8 cellular contexts compared by ENCODE assay signal in genomic region chr10:102743588-102744373, GRCh38. TPM values are rescaled to one million over a fixed set of nuclear protein-coding genes. Genes with fewer than 3 reads are reported as not detected.
DNase-seq lines count a peak whose midpoint lies in the region; ATAC-seq and TF ChIP-seq lines count a peak whose summit lies in the region.

Gene WBP1L (plus strand): TSS chr10:102743948. CDS start chr10:102744054, 106 bp downstream.

- ATAC-seq in natural killer cell treated with Interleukin-12 subunit alpha and Interleukin-12 subunit beta and Interleukin-15 and Interleukin-18, amount 100 ng/mL, for 72 hours = peak; percentile 99
- ATAC-seq in stimulated activated naive CD8-positive, alpha-beta T cell treated with anti-CD3 and anti-CD28 coated beads, Interleukin-15, Interleukin-2, amounts not matched to agents 100 U/mL and 50 U/mL, for 24 hours = peak; percentile 96

- H3K4me3 ChIP-seq in H7 (ENCODE audit: insufficient read depth, low read depth, low read length) = peak within 1 kb of the TSS; percentile 77
- H3K4me3 ChIP-seq in fibroblast of pulmonary artery (replicated peaks; ENCODE audit: low read depth, low read length) = peak within 1 kb of the TSS; percentile 98

- no peaks in the 10 kb centered on the region for H3K36me3 ChIP-seq in H7 (replicated peaks; ENCODE audit: control insufficient read depth, insufficient read depth, low read length)

- H3K27me3 Mint-ChIP-seq in natural killer cell treated with Interleukin-12 subunit alpha and Interleukin-12 subunit beta and Interleukin-15 and Interleukin-18, amount 100 ng/mL, for 72 hours = no peaks in the 10 kb centered on the region

- peaks cover 5% of the 10 kb centered on the region for H3K9me3 Mint-ChIP-seq in natural killer cell treated with Interleukin-12 subunit alpha and Interleukin-12 subunit beta and Interleukin-15 and Interleukin-18, amount 100 ng/mL, for 72 hours

- H3K4me1 Mint-ChIP-seq in natural killer cell treated with Interleukin-12 subunit alpha and Interleukin-12 subunit beta and Interleukin-15 and Interleukin-18, amount 100 ng/mL, for 72 hours (ENCODE audit: low read depth in 2 of 2) = peaks cover 28 to 50% of the 10 kb centered on the region in 2 donors

- H3K4me3 Mint-ChIP-seq in natural killer cell treated with Interleukin-12 subunit alpha and Interleukin-12 subunit beta and Interleukin-15 and Interleukin-18, amount 100 ng/mL, for 72 hours = peak within 1 kb of the TSS; percentile 93

- DNase-seq in ELR (ENCODE audit: low read depth) (peak; percentile 100), H7 (peak; percentile 93), M059J (ENCODE audit: low read depth) (peak; percentile 99), SHP77 (lab: John Stamatoyannopoulos, UW) (peak; percentile 96 to 98), fibroblast of pulmonary artery (ENCODE audit: low read depth) (peak; percentile 100)
- peak; percentile 91 for DNase-seq in activated effector memory CD4-positive, alpha-beta T cell treated with Interleukin-2 at 50 U/mL for 16 hours
- DNase-seq in natural killer cell treated with Interleukin-12 subunit alpha and Interleukin-12 subunit beta and Interleukin-15 and Interleukin-18, amount 100 ng/mL, for 72 hours (ENCODE audit: low spot score) = peak; percentile 96
- peak; percentile 94 for DNase-seq in stimulated activated naive CD8-positive, alpha-beta T cell treated with anti-CD3 and anti-CD28 coated beads, Interleukin-15, Interleukin-2, amounts not matched to agents 100 U/mL and 50 U/mL, for 24 hours

- no peaks in the 10 kb centered on the region for H3K27me3 ChIP-seq in H7 (ENCODE audit: control insufficient read depth, insufficient read depth, low read length)

- peaks cover 11% of the 10 kb centered on the region for H3K36me3 Mint-ChIP-seq in natural killer cell treated with Interleukin-12 subunit alpha and Interleukin-12 subunit beta and Interleukin-15 and Interleukin-18, amount 100 ng/mL, for 72 hours

- TF ChIP-seq CTCF in fibroblast of pulmonary artery (IDR thresholded peaks at IDR 0.05; ENCODE audit: low read length, missing control alignments) = no peak

- H3K27ac Mint-ChIP-seq in natural killer cell treated with Interleukin-12 subunit alpha and Interleukin-12 subunit beta and Interleukin-15 and Interleukin-18, amount 100 ng/mL, for 72 hours = peak within 1 kb of the TSS; percentile 88 to 89

RNA-seq across cellular contexts. Expression of gene WBP1L, which starts in this region (rescaled TPM):
- total RNA-seq in H7 (2014; rRNA removed; shearing (Covaris generic)) = 13.9 and 16.9 TPM in 2 replicates
- 24.9 and 31.3 TPM in 2 replicates for total RNA-seq in M059J (2014; rRNA removed; shearing (Covaris generic))
- total RNA-seq in natural killer cell treated with Interleukin-12 subunit alpha and Interleukin-12 subunit beta and Interleukin-15 and Interleukin-18, amount 100 ng/mL, for 72 hours = 10 to 100 TPM; 21.0 to 33.1 TPM

Comparison
In these comparisons a context has a peak if more than half of its experiments do, and no peak if none do; other contexts are left out.
1. Peak in every context shown above with its lines: DNase-seq, ATAC-seq and H3K4me3 ChIP-seq.